2 cellular contexts compared by ENCODE assay signal in genomic region chr1:232622981-232623380, GRCh38.
TF ChIP-seq lines count a peak whose summit lies in the region.

No MANE protein-coding gene starts in this region.

TF ChIP-seq in IMR-90, 13 proteins besides CTCF, POLR2A, EP300 and RAD21:
- TF ChIP-seq BHLHE40 (IDR thresholded peaks at IDR 0.05; ENCODE audit: low read depth, low read length) (no peak), NFE2L2 (IDR thresholded peaks at IDR 0.05; ENCODE audit: low read depth, low read length) (no peak), CHD1 (IDR thresholded peaks at IDR 0.05; ENCODE audit: low read depth, low read length) (no peak), RCOR1 (IDR thresholded peaks at IDR 0.05; ENCODE audit: insufficient replicate concordance, low read length) (no peak), RFX5 (IDR thresholded peaks at IDR 0.05; ENCODE audit: low read depth, low read length) (no peak), MAZ (IDR thresholded peaks at IDR 0.05; ENCODE audit: borderline replicate concordance, low read depth, low read length) (no peak), MAFK (IDR thresholded peaks at IDR 0.05; ENCODE audit: low read depth, low read length) (no peak), SMC3 (IDR thresholded peaks at IDR 0.05; ENCODE audit: low read depth, low read length) (no peak), FOS (IDR thresholded peaks at IDR 0.05; ENCODE audit: low read depth, low read length) (no peak), ELK1 (IDR thresholded peaks at IDR 0.05; ENCODE audit: borderline replicate concordance, low read depth, low read length) (no peak)

TF ChIP-seq in H1, 55 proteins besides CTCF, POLR2A, EP300 and RAD21:
- TF ChIP-seq SIRT6 (IDR thresholded peaks at IDR 0.05; ENCODE audit: low read length) (no peak), CREB1 (IDR thresholded peaks at IDR 0.05) (no peak), SUZ12 (IDR thresholded peaks at IDR 0.05; ENCODE audit: low read length) (no peak), TEAD4 (IDR thresholded peaks at IDR 0.05; ENCODE audit: low read depth, low read length) (peak; percentile 94), TAF1 (IDR thresholded peaks at IDR 0.05; ENCODE audit: low read depth, low read length) (no peak), BRCA1 (IDR thresholded peaks at IDR 0.05; ENCODE audit: low read depth, low read length) (no peak), ZNF274 (IDR thresholded peaks at IDR 0.05; ENCODE audit: borderline replicate concordance, extremely low read depth, low read length) (no peak)
